Comparison of ENCODE assay signal across 2 cellular contexts in genomic region chr11:64241175-64241429, GRCh38.
TF ChIP-seq lines count a peak whose summit lies in the region.

No MANE protein-coding gene starts in this region.

TF ChIP-seq in A549, 52 proteins besides CTCF, POLR2A, EP300 and RAD21:
- no peak for TF ChIP-seq KDM5A (IDR thresholded peaks at IDR 0.05)
- TF ChIP-seq TFCP2L1 (CRISPR knock-in tag; IDR thresholded peaks at IDR 0.05) = peak; percentile 46; the same call in 1 of the 2 replicates
- TF ChIP-seq, protein P1, sequence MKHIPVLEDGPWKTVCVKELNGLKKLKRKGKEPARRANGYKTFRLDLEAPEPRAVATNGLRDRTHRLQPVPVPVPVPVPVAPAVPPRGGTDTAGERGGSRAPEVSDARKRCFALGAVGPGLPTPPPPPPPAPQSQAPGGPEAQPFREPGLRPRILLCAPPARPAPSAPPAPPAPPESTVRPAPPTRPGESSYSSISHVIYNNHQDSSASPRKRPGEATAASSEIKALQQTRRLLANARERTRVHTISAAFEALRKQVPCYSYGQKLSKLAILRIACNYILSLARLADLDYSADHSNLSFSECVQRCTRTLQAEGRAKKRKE (CRISPR knock-in tag; IDR thresholded peaks at IDR 0.05; ENCODE audit: low read depth) = no peak

TF ChIP-seq in H1, 55 proteins besides CTCF, POLR2A, EP300 and RAD21:
- peak; percentile 62; the same call in 1 of the 2 replicates for TF ChIP-seq PHF8 (conservative IDR thresholded peaks at IDR 0.05; ENCODE audit: low read depth, low read length)
- no peak for TF ChIP-seq TAF7 (optimal IDR thresholded peaks at IDR 0.05; ENCODE audit: borderline replicate concordance, low read depth, low read length)
- peak; percentile 22; the same call in 1 of the 2 replicates for TF ChIP-seq SP4 (IDR thresholded peaks at IDR 0.05; ENCODE audit: low read length)
- TF ChIP-seq ASH2L (IDR thresholded peaks at IDR 0.05; ENCODE audit: low read length) = peak; percentile 41
